ENCODE assay signal across 28 cellular contexts in the genomic region with DNA sequence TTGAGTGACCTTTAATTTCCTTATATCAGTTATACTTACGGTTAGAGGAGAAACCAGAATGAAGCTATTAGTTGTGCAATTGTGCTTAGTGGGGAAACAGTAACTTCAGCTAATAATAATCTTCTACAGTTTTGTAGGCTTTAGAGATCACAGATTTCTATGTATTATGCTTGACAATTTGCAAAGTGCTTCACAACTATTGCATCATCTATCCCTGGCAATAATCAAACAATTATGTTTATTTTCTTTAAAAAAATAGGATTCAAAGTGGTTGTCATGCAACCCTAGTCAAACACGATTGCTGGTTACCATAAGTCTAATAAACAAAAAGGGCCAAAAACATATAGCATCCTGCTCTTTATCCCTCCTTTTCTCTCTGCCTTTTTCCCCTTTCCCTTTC.
"Had no signal": no experiment of that assay in that cellular context is flagged by ENCODE, and none has a peak within 500 bp of the region (broad histone marks: within the 10 kb centered on the region; RNA-seq: fewer than 3 reads in every experiment).

No MANE protein-coding gene starts in this region.

- H3K79me2 ChIP-seq: parathyroid adenoma had no signal

- H3K4me2 ChIP-seq: neural progenitor cell, smooth muscle cell had no signal

- H3K4me1 ChIP-seq: neural progenitor cell, parathyroid adenoma, psoas muscle, spleen, suprapubic skin, testis, tibial artery, transverse colon, upper lobe of right lung, uterus had no signal

- H3K27ac ChIP-seq: neural progenitor cell, ovary, parathyroid adenoma, psoas muscle, skin epidermis, spleen, suprapubic skin, testis, tibial artery, transverse colon, upper lobe of right lung, uterus had no signal

- ATAC-seq: natural killer cell; psoas muscle; right cardiac atrium; sciatic nerve; stimulated activated memory B cell treated with anti-CD40 and anti-IgM and Interleukin-4, amounts not matched to agents 10 μg/mL and 1 μg/mL and 100 μg/mL, for 72 hours; stimulated activated naive CD8-positive, alpha-beta T cell treated with anti-CD3 and anti-CD28 coated beads, Interleukin-15, amount 100 ng/mL, for 72 hours; stimulated activated naive CD8-positive, alpha-beta T cell treated with anti-CD3 and anti-CD28 coated beads, Interleukin-15, Interleukin-2, amounts not matched to agents 100 U/mL and 50 U/mL, for 24 hours; upper lobe of right lung had no signal

- DNase-seq: natural killer cell; occipital lobe; ovary; posterior cingulate gyrus; psoas muscle; right cardiac atrium; spleen; stimulated activated CD4-positive, alpha-beta T cell treated with anti-CD3 and anti-CD28 coated beads, Interleukin-12 subunit alpha, Interleukin-12 subunit beta, amount 100 ng/mL, for 4 hours; stimulated activated CD4-positive, alpha-beta T cell treated with anti-CD3 and anti-CD28 coated beads, Interleukin-1b, Interleukin-23, amount 100 ng/mL, for 48 hours; stimulated activated CD4-positive, alpha-beta T cell treated with anti-CD3 and anti-CD28 coated beads, Interleukin-4, amount 100 ng/mL, for 1 hour; stimulated activated CD4-positive, alpha-beta T cell treated with anti-CD3 and anti-CD28 coated beads, Interleukin-4, amount 100 ng/mL, for 4 hours; stimulated activated CD8-positive, alpha-beta memory T cell treated with anti-CD3 and anti-CD28 coated beads, Interleukin-4, amount 100 ng/mL, for 48 hours; stimulated activated naive CD4-positive, alpha-beta T cell; stimulated activated naive CD8-positive, alpha-beta T cell treated with anti-CD3 and anti-CD28 coated beads, Interleukin-15, amount 100 ng/mL, for 72 hours; stimulated activated naive CD8-positive, alpha-beta T cell treated with anti-CD3 and anti-CD28 coated beads, Interleukin-15, Interleukin-2, amounts not matched to agents 100 U/mL and 50 U/mL, for 24 hours; substantia nigra; testis; tibial artery; transverse colon; upper lobe of right lung; uterus had no signal

- H2AFZ ChIP-seq: neural progenitor cell, parathyroid adenoma had no signal

- H3K27me3 ChIP-seq: neural progenitor cell, ovary, spleen, suprapubic skin, testis, tibial artery, transverse colon, upper lobe of right lung, uterus had no signal

- H3K4me3 ChIP-seq: neural progenitor cell, ovary, psoas muscle, skin epidermis, smooth muscle cell, spleen, suprapubic skin, testis, tibial artery, transverse colon, upper lobe of right lung, uterus had no signal

- H3K9ac ChIP-seq: neural progenitor cell, parathyroid adenoma had no signal

- H3K9me3 ChIP-seq: ovary, psoas muscle, suprapubic skin, testis, tibial artery, upper lobe of right lung, uterus had no signal

- H3K36me3 ChIP-seq: neural progenitor cell, ovary, spleen, suprapubic skin, tibial artery, transverse colon, upper lobe of right lung, uterus had no signal
